1 cellular context compared by ENCODE assay signal in the genomic region with DNA sequence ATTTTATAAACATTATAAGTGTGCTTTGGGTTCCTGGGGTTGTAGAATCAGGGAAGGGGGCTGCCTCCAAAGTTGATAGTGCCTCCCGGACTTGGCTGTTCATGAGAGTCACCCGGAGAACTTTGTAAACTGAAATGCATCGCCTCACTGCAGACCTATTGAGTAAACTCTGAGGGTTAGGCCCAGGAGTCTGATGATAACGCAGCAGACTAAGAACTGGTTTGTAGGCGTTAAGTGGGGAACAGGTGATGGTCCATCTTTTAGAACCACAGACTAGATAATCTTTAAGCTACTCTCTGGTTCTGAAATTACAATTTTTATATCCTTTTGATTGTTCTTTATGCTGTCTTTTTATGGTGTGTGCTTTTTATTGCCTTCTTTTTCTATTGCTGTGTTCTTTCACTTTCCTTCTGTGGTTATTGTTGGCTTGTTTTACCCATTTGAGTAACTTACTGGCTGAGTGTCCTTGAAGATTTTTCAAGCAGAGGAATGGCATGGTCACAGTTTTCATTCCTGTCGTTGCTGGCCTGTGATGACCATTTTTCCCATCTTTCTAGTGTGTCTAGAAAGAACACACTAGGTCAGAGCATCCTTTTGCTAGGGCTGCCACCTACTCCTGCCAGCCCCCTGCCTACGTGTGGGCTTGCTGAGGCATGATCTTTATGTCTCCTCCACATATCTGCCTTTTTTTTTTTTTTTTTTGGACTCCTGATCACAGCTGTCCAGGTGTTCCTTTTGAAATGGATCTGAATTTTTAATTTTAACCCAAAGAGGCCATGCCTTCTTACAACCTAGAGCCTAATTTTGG.
TF ChIP-seq lines count a peak whose summit lies in the region.

No MANE protein-coding gene starts in this region.

TF ChIP-seq in HEK293, 187 proteins besides CTCF, POLR2A, EP300 and RAD21 (continued from another document):
- TF ChIP-seq, protein P1, sequence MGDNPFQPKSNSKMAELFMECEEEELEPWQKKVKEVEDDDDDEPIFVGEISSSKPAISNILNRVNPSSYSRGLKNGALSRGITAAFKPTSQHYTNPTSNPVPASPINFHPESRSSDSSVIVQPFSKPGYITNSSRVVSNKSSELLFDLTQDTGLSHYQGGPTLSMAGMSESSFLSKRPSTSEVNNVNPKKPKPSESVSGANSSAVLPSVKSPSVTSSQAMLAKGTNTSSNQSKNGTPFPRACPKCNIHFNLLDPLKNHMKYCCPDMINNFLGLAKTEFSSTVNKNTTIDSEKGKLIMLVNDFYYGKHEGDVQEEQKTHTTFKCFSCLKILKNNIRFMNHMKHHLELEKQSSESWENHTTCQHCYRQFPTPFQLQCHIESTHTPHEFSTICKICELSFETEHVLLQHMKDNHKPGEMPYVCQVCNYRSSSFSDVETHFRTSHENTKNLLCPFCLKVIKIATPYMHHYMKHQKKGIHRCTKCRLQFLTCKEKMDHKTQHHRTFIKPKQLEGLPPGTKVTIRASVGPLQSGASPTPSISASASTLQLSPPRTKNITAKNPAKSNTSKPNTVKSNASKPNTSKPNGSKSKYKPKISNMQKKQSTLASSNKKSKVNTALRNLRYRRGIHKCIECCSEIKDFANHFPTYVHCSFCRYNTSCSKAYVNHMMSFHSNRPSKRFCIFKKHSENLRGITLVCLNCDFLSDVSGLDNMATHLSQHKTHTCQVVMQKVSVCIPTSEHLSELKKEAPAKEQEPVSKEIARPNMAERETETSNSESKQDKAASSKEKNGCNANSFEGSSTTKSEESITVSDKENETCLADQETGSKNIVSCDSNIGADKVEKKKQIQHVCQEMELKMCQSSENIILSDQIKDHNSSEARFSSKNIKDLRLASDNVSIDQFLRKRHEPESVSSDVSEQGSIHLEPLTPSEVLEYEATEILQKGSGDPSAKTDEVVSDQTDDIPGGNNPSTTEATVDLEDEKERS (tag by site-specific recombination; IDR thresholded peaks at IDR 0.05) = no peak
TF ChIP-seq in HEK293: peak in this region for 3.
